ENCODE assay signal across 1 cellular context in the genomic region with DNA sequence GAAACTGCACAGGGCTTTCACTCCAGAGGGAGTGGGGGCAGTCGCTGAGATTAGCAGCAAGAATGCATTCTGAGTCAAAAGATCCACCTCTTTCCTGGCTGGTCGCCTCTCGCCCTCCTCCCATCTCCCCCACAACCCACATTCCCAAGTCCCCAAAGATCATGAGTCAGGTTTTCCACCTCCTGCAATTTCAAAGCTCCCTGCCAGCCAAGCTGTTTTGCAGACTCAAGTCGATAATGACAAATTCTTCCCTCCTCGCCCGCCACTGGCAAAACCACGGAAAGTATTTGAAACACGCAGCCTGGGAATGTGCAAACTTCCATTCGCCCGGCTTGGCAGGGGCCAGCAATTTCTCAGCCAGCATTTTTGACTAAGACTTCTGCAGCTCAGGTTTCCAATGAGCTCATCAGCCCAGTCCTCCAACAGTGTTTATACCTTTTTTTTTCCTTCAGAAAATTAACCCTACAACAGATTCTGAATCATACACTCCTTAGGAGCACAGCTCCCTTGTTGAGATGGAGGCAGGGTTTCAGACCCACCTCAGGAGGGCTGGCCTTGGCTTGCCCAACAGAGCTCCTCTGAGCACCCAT.
TF ChIP-seq lines count a peak whose summit lies in the region.

No MANE protein-coding gene starts in this region.

TF ChIP-seq in HEK293, 187 proteins besides CTCF, POLR2A, EP300 and RAD21 (continued from another document and continues in another):
- TF ChIP-seq, protein P1, sequence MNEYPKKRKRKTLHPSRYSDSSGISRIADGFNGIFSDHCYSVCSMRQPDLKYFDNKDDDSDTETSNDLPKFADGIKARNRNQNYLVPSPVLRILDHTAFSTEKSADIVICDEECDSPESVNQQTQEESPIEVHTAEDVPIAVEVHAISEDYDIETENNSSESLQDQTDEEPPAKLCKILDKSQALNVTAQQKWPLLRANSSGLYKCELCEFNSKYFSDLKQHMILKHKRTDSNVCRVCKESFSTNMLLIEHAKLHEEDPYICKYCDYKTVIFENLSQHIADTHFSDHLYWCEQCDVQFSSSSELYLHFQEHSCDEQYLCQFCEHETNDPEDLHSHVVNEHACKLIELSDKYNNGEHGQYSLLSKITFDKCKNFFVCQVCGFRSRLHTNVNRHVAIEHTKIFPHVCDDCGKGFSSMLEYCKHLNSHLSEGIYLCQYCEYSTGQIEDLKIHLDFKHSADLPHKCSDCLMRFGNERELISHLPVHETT (tag by site-specific recombination; IDR thresholded peaks at IDR 0.05), result peak; percentile 92
- TF ChIP-seq ZNF768 (tag by site-specific recombination; IDR thresholded peaks at IDR 0.05) (no peak), MEIS1 (CRISPR knock-in tag; IDR thresholded peaks at IDR 0.05; ENCODE audit: borderline replicate concordance) (no peak), MZF1 (tag by site-specific recombination; IDR thresholded peaks at IDR 0.05; ENCODE audit: borderline replicate concordance) (peak; percentile 90), ZNF747 (tag by site-specific recombination; IDR thresholded peaks at IDR 0.05) (no peak), RBAK (tag by site-specific recombination; IDR thresholded peaks at IDR 0.05) (no peak), ZBTB7A (tag by site-specific recombination; IDR thresholded peaks at IDR 0.05; ENCODE audit: low read depth) (no peak), ZNF510 (tag by site-specific recombination; IDR thresholded peaks at IDR 0.05; ENCODE audit: insufficient replicate concordance) (no peak), ZNF473 (tag by site-specific recombination; IDR thresholded peaks at IDR 0.05) (no peak), KLF8 (tag by site-specific recombination; IDR thresholded peaks at IDR 0.05) (peak; percentile 88), ZNF211 (tag by site-specific recombination; IDR thresholded peaks at IDR 0.05; ENCODE audit: low read depth) (no peak), HOXD13 (CRISPR knock-in tag; IDR thresholded peaks at IDR 0.05; ENCODE audit: borderline replicate concordance) (no peak), ZBTB20 (tag by site-specific recombination; IDR thresholded peaks at IDR 0.05) (peak; percentile 94), ZNF350 (tag by site-specific recombination; IDR thresholded peaks at IDR 0.05) (no peak), ZNF777 (tag by site-specific recombination; IDR thresholded peaks at IDR 0.05; ENCODE audit: borderline replicate concordance) (no peak), ZNF121 (tag by site-specific recombination; IDR thresholded peaks at IDR 0.05) (peak; percentile 35; the same call in 1 of the 2 replicates), ZNF76 (tag by site-specific recombination; IDR thresholded peaks at IDR 0.05; ENCODE audit: borderline replicate concordance, low read depth) (peak; percentile 85), ZNF600 (tag by site-specific recombination; IDR thresholded peaks at IDR 0.05) (peak; percentile 100), ZNF292 (tag by site-specific recombination; IDR thresholded peaks at IDR 0.05; ENCODE audit: borderline replicate concordance, low read depth) (no peak), ZNF785 (tag by site-specific recombination; IDR thresholded peaks at IDR 0.05) (no peak), ZNF157 (tag by site-specific recombination; IDR thresholded peaks at IDR 0.05) (no peak), ZNF837 (tag by site-specific recombination; IDR thresholded peaks at IDR 0.05) (no peak), ZNF37A (tag by site-specific recombination; IDR thresholded peaks at IDR 0.05) (no peak), GLI2 (tag by site-specific recombination; IDR thresholded peaks at IDR 0.05; ENCODE audit: borderline replicate concordance, low read depth) (peak; percentile 23; the same call in 1 of the 2 replicates), ZNF776 (tag by site-specific recombination; IDR thresholded peaks at IDR 0.05; ENCODE audit: borderline replicate concordance) (no peak), ZNF23 (tag by site-specific recombination; IDR thresholded peaks at IDR 0.05; ENCODE audit: borderline replicate concordance) (no peak), ZNF10 (tag by site-specific recombination; IDR thresholded peaks at IDR 0.05) (peak; percentile 67; the same call in 1 of the 2 replicates), GLIS1 (tag by site-specific recombination; IDR thresholded peaks at IDR 0.05) (peak; percentile 99), SP7 (tag by site-specific recombination; IDR thresholded peaks at IDR 0.05) (peak; percentile 98), SP3 (tag by site-specific recombination; IDR thresholded peaks at IDR 0.05) (peak; percentile 66), ZNF16 (tag by site-specific recombination; IDR thresholded peaks at IDR 0.05; ENCODE audit: low read depth) (no peak), ZBTB21 (tag by site-specific recombination; IDR thresholded peaks at IDR 0.05) (peak; percentile 97)
- TF ChIP-seq, protein P2, sequence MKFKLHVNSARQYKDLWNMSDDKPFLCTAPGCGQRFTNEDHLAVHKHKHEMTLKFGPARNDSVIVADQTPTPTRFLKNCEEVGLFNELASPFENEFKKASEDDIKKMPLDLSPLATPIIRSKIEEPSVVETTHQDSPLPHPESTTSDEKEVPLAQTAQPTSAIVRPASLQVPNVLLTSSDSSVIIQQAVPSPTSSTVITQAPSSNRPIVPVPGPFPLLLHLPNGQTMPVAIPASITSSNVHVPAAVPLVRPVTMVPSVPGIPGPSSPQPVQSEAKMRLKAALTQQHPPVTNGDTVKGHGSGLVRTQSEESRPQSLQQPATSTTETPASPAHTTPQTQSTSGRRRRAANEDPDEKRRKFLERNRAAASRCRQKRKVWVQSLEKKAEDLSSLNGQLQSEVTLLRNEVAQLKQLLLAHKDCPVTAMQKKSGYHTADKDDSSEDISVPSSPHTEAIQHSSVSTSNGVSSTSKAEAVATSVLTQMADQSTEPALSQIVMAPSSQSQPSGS (tag by site-specific recombination; IDR thresholded peaks at IDR 0.05; ENCODE audit: low read depth), result peak; percentile 79
- TF ChIP-seq, protein P3, sequence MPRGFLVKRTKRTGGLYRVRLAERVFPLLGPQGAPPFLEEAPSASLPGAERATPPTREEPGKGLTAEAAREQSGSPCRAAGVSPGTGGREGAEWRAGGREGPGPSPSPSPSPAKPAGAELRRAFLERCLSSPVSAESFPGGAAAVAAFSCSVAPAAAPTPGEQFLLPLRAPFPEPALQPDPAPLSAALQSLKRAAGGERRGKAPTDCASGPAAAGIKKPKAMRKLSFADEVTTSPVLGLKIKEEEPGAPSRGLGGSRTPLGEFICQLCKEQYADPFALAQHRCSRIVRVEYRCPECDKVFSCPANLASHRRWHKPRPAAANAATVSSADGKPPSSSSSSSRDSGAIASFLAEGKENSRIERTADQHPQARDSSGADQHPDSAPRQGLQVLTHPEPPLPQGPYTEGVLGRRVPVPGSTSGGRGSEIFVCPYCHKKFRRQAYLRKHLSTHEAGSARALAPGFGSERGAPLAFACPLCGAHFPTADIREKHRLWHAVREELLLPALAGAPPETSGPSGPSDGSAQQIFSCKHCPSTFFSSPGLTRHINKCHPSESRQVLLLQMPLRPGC (tag by site-specific recombination; IDR thresholded peaks at IDR 0.05), result peak; percentile 99
- TF ChIP-seq, protein P4, sequence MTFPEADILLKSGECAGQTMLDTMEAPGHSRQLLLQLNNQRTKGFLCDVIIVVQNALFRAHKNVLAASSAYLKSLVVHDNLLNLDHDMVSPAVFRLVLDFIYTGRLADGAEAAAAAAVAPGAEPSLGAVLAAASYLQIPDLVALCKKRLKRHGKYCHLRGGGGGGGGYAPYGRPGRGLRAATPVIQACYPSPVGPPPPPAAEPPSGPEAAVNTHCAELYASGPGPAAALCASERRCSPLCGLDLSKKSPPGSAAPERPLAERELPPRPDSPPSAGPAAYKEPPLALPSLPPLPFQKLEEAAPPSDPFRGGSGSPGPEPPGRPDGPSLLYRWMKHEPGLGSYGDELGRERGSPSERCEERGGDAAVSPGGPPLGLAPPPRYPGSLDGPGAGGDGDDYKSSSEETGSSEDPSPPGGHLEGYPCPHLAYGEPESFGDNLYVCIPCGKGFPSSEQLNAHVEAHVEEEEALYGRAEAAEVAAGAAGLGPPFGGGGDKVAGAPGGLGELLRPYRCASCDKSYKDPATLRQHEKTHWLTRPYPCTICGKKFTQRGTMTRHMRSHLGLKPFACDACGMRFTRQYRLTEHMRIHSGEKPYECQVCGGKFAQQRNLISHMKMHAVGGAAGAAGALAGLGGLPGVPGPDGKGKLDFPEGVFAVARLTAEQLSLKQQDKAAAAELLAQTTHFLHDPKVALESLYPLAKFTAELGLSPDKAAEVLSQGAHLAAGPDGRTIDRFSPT (tag by site-specific recombination; IDR thresholded peaks at IDR 0.05), result peak; percentile 99
- TF ChIP-seq, protein P5, sequence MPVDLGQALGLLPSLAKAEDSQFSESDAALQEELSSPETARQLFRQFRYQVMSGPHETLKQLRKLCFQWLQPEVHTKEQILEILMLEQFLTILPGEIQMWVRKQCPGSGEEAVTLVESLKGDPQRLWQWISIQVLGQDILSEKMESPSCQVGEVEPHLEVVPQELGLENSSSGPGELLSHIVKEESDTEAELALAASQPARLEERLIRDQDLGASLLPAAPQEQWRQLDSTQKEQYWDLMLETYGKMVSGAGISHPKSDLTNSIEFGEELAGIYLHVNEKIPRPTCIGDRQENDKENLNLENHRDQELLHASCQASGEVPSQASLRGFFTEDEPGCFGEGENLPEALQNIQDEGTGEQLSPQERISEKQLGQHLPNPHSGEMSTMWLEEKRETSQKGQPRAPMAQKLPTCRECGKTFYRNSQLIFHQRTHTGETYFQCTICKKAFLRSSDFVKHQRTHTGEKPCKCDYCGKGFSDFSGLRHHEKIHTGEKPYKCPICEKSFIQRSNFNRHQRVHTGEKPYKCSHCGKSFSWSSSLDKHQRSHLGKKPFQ (tag by site-specific recombination; IDR thresholded peaks at IDR 0.05), result no peak
- TF ChIP-seq, protein P6, sequence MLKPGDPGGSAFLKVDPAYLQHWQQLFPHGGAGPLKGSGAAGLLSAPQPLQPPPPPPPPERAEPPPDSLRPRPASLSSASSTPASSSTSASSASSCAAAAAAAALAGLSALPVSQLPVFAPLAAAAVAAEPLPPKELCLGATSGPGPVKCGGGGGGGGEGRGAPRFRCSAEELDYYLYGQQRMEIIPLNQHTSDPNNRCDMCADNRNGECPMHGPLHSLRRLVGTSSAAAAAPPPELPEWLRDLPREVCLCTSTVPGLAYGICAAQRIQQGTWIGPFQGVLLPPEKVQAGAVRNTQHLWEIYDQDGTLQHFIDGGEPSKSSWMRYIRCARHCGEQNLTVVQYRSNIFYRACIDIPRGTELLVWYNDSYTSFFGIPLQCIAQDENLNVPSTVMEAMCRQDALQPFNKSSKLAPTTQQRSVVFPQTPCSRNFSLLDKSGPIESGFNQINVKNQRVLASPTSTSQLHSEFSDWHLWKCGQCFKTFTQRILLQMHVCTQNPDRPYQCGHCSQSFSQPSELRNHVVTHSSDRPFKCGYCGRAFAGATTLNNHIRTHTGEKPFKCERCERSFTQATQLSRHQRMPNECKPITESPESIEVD (tag by site-specific recombination; IDR thresholded peaks at IDR 0.05), result peak; percentile 68; the same call in 1 of the 2 replicates
- TF ChIP-seq, protein P7, sequence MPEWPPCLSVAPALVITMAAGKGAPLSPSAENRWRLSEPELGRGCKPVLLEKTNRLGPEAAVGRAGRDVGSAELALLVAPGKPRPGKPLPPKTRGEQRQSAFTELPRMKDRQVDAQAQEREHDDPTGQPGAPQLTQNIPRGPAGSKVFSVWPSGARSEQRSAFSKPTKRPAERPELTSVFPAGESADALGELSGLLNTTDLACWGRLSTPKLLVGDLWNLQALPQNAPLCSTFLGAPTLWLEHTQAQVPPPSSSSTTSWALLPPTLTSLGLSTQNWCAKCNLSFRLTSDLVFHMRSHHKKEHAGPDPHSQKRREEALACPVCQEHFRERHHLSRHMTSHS (tag by site-specific recombination; IDR thresholded peaks at IDR 0.05), result no peak
- TF ChIP-seq, protein P8, sequence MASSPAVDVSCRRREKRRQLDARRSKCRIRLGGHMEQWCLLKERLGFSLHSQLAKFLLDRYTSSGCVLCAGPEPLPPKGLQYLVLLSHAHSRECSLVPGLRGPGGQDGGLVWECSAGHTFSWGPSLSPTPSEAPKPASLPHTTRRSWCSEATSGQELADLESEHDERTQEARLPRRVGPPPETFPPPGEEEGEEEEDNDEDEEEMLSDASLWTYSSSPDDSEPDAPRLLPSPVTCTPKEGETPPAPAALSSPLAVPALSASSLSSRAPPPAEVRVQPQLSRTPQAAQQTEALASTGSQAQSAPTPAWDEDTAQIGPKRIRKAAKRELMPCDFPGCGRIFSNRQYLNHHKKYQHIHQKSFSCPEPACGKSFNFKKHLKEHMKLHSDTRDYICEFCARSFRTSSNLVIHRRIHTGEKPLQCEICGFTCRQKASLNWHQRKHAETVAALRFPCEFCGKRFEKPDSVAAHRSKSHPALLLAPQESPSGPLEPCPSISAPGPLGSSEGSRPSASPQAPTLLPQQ (tag by site-specific recombination; IDR thresholded peaks at IDR 0.05), result peak; percentile 92
- TF ChIP-seq, protein P9, sequence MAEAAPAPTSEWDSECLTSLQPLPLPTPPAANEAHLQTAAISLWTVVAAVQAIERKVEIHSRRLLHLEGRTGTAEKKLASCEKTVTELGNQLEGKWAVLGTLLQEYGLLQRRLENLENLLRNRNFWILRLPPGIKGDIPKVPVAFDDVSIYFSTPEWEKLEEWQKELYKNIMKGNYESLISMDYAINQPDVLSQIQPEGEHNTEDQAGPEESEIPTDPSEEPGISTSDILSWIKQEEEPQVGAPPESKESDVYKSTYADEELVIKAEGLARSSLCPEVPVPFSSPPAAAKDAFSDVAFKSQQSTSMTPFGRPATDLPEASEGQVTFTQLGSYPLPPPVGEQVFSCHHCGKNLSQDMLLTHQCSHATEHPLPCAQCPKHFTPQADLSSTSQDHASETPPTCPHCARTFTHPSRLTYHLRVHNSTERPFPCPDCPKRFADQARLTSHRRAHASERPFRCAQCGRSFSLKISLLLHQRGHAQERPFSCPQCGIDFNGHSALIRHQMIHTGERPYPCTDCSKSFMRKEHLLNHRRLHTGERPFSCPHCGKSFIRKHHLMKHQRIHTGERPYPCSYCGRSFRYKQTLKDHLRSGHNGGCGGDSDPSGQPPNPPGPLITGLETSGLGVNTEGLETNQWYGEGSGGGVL (tag by site-specific recombination; IDR thresholded peaks at IDR 0.05), result peak; percentile 97
- TF ChIP-seq, protein P10, sequence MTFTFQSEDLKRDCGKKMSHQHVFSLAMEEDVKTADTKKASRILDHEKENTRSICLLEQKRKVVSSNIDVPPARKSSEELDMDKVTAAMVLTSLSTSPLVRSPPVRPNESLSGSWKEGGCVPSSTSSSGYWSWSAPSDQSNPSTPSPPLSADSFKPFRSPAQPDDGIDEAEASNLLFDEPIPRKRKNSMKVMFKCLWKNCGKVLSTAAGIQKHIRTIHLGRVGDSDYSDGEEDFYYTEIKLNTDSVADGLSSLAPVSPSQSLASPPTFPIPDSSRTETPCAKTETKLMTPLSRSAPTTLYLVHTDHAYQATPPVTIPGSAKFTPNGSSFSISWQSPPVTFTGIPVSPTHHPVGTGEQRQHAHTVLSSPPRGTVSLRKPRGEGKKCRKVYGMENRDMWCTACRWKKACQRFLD (tag by site-specific recombination; IDR thresholded peaks at IDR 0.05), result no peak
